ENCODE assay signal across 20 cellular contexts in the genomic region with DNA sequence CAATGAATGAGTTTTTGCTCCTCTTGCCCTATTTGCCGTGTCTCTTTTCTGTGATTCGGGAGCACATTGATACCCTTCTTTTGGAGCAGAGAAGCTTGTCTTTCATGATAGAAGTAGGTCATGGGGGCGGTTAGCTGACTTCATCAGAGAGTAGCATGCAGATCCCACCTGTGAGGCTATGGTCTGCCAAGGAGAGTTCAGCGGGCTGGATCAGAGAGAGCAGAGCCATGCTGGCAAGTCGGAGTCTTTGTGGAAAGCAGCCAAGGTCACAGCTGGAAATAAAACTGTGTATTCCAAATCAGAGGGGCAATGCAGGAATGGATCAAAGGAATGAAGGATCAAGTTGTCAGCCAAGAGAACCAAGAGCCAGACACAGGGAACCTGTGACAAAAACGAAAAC.
"Had no signal": no experiment of that assay in that cellular context is flagged by ENCODE, and none has a peak within 500 bp of the region (broad histone marks: within the 10 kb centered on the region; RNA-seq: fewer than 3 reads in every experiment).

No MANE protein-coding gene starts in this region.

- DNase-seq: activated CD4-positive, alpha-beta T cell treated with anti-CD3 and anti-CD28 coated beads for 1 hour; activated CD4-positive, alpha-beta T cell treated with anti-CD3 and anti-CD28 coated beads, Interleukin-2, amount 50 U/mL, for 4 hours; activated naive CD4-positive, alpha-beta T cell; activated naive CD8-positive, alpha-beta T cell treated with anti-CD3 and anti-CD28 coated beads, Interleukin-2, amount 10 ng/mL, durations not matched to agents 7 days and 5 days; brain microvascular endothelial cell; central memory CD4-positive, alpha-beta T cell; islet precursor cell; left colon; lower lobe of right lung; naive thymus-derived CD8-positive, alpha-beta T cell; stimulated activated CD8-positive, alpha-beta memory T cell treated with anti-CD3 and anti-CD28 coated beads, Interleukin-4, amount 100 ng/mL, for 48 hours; stimulated activated naive CD4-positive, alpha-beta T cell treated with Interleukin-2 at 50 U/mL for 16 hours; T-helper 2 cell; uterus; WERI-Rb-1 had no signal

- H3K27me3 ChIP-seq: brain microvascular endothelial cell, neutrophil, spleen, tibial nerve, uterus had no signal

- H3K4me1 ChIP-seq: lower lobe of right lung, spleen, tibial nerve, uterus had no signal

- ATAC-seq: activated T-helper 17 cell treated with anti-CD3 and anti-CD28 coated beads, Interleukin-2, amount 50 U/mL, for 72 hours; left colon; lower lobe of right lung; naive thymus-derived CD8-positive, alpha-beta T cell had no signal

- H3K9me3 ChIP-seq: lower lobe of right lung, neutrophil, tibial nerve, uterus had no signal

- H3K4me3 ChIP-seq: coronary artery, lower lobe of right lung, spleen, tibial nerve, uterus had no signal

- H3K36me3 ChIP-seq: brain microvascular endothelial cell, lower lobe of right lung, neutrophil, spleen, tibial nerve, WERI-Rb-1 had no signal

- H3K27ac ChIP-seq: brain microvascular endothelial cell, coronary artery, lower lobe of right lung, neutrophil, spleen, tibial nerve, uterus, WERI-Rb-1 had no signal
